In genomic region chr3:22322861-22323260, GRCh38 we compare ENCODE assay signal across 22 cellular contexts.
"Had no signal": no experiment of that assay in that cellular context is flagged by ENCODE, and none has a peak within 500 bp of the region (broad histone marks: within the 10 kb centered on the region; RNA-seq: fewer than 3 reads in every experiment).

No MANE protein-coding gene starts in this region.

- H3K9ac ChIP-seq: KMS-11 had no signal

- H3K4me3 Mint-ChIP-seq: IgD-negative memory B cell had no signal

- H3K36me3 ChIP-seq: SJSA1 had no signal

- H3K27ac Mint-ChIP-seq: IgD-negative memory B cell had no signal

- H3K4me1 Mint-ChIP-seq: IgD-negative memory B cell had no signal

- H3K4me2 ChIP-seq: KMS-11 had no signal

- H3K4me1 ChIP-seq: SJSA1 had no signal

- H3K9me3 ChIP-seq: SJSA1 had no signal

- DNase-seq: Kasumi-1, MM.1S, NCI-H1092 treated with DMSO at 0.1 percent for 48 hours, NCI-H1436, NCI-H1694, NCI-H187 treated with DMSO at 0.1 percent for 48 hours, NCI-H2029 treated with DMSO at 0.1 percent for 48 hours, NCI-H2171 treated with DMSO at 0.1 percent for 48 hours, NCI-H345, NCI-H446 treated with DMSO at 0.1 percent for 48 hours, NCI-H524, NCI-H526 treated with DMSO at 0.1 percent for 48 hours, NCI-H748 treated with DMSO at 0.1 percent for 48 hours, Right ventricle myocardium superior, RPMI8226, SIG-M5, SW 1271 had no signal

- H3K36me3 Mint-ChIP-seq: IgD-negative memory B cell had no signal

- H3K27ac ChIP-seq: KMS-11, SJSA1, SK-N-MC had no signal

- ATAC-seq: K562 had no signal

- H3K4me3 ChIP-seq: K562, SJSA1, SK-N-MC had no signal

- H3K27me3 Mint-ChIP-seq: IgD-negative memory B cell had no signal

- H3K27me3 ChIP-seq: SJSA1 had no signal
